Comparison of ENCODE assay signal across 25 cellular contexts in the genomic region with DNA sequence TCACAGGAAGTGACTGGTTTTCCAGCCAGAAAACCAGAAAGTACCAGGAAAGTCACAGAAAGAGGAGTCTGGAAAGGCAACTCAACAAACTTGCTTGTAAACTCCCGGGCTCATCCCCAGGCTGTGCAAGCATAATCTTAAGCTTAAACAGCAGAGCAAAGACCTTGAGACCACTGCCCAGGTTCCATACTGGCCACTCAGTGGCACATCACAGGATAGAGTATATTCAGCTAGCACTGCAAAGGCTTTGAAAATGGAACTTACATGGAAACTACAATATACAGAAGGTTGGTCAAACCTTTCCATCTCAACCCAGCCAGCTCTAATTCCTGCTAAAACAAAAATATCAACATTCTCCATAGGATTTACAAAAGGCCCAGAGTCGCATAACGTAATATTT. TPM values are rescaled to one million over a fixed set of nuclear protein-coding genes. Genes with fewer than 3 reads are reported as not detected.
A peak's percentile ranks its signal among the peaks of the same experiment; 100 is the strongest.
DNase-seq lines count a peak whose midpoint lies in the region; ATAC-seq, FAIRE-seq and TF ChIP-seq lines count a peak whose summit lies in the region.
"Had no signal": no experiment of that assay in that cellular context is flagged by ENCODE, and none has a peak within 500 bp of the region (broad histone marks: within the 10 kb centered on the region; RNA-seq: fewer than 3 reads in every experiment).

No MANE protein-coding gene starts in this region.

- no peak overlapping the region for H3K9ac ChIP-seq in mammary epithelial cell (ENCODE audit: insufficient read depth, low read length)
- H3K9ac ChIP-seq in K562 (ENCODE audit: insufficient read depth in 1 of 2, low read depth in 2 of 2, low read length in 2 of 2): peak overlapping the region; percentile 85 to 90; a peak in 3 of 4 replicates

- TF ChIP-seq CTCF in mammary epithelial cell (conservative IDR thresholded peaks at IDR 0.05 in 1 of 2, IDR thresholded peaks at IDR 0.05 in 1 of 2; ENCODE audit: extremely low read depth in 1 of 2, insufficient read depth in 1 of 2, low read depth in 1 of 2, low read length in 2 of 2): no peak
- TF ChIP-seq CTCF in breast epithelium (IDR thresholded peaks at IDR 0.05): no peak
- TF ChIP-seq CTCF in K562 (IDR thresholded peaks at IDR 0.05 in 2 of 3, conservative IDR thresholded peaks at IDR 0.05 in 1 of 3; ENCODE audit: insufficient read depth in 2 of 3, low read depth in 1 of 3, low read length in 3 of 3): no peak

- BruUV-seq in mammary epithelial cell (replicated peaks; lab: Mats Ljungman, UMichigan) (no TSS peak), K562 (replicated peaks; lab: Mats Ljungman, UMichigan) (no TSS peak)

- POLR2A ChIA-PET in K562 (lab: Yijun Ruan, JAX): interaction anchor here (0.9 to 4.0 kb wide), 11 partner anchors 9 to 167 kb away, joined by 3 to 33 read pairs (median 6); a partner anchor contains a TSS

- H3K27ac ChIP-seq in mammary epithelial cell (ENCODE audit: insufficient read depth, low read depth, low read length) (no peak overlapping the region), breast epithelium (no peak overlapping the region), K562 (ENCODE audit: extremely low read depth, low read depth, low read length) (peak overlapping the region; percentile 62)
- H3K27ac ChIP-seq: 22Rv1, PC-9 had no signal

- no peak for TF ChIP-seq EP300 in K562 (IDR thresholded peaks at IDR 0.05; ENCODE audit: low read length)

- dilution Hi-C loops in mammary epithelial cell (cut with HindIII; ENCODE audit: low sequenced_read_pairs): no loop called here

- H3K4me1 ChIP-seq in mammary epithelial cell (ENCODE audit: insufficient read depth, low read length): peaks cover 22% of the 10 kb centered on the region
- no peaks in the 10 kb centered on the region for H3K4me1 ChIP-seq in breast epithelium
- H3K4me1 ChIP-seq in K562 (replicated peaks in 1 of 2; ENCODE audit: control insufficient read depth in 2 of 2, insufficient read depth in 2 of 2, low read length in 2 of 2): peaks cover 0 to 23% of the 10 kb centered on the region in 2 experiments; a peak in 3 of 5 replicates
- H3K4me1 ChIP-seq: BE2C had no signal

- TF ChIP-seq POLR2A in breast epithelium (IDR thresholded peaks at IDR 0.05) (no peak), K562 (conservative IDR thresholded peaks at IDR 0.05) (no peak)

- peaks cover 27% of the 10 kb centered on the region for H3K79me2 ChIP-seq in mammary epithelial cell (ENCODE audit: insufficient read depth, low read length)
- H3K79me2 ChIP-seq in K562 (ENCODE audit: control insufficient read depth, insufficient read depth, low read length): peaks cover 47% of the 10 kb centered on the region

- CTCF ChIA-PET in mammary epithelial cell (lab: Charles Lee; ENCODE audit: low non-redundant PET) (no interaction called here), K562 (lab: Yijun Ruan, JAX; ENCODE audit: low intra/inter-chr PET ratio) (no interaction called here)

- no peaks in the 10 kb centered on the region for H4K20me1 ChIP-seq in mammary epithelial cell (ENCODE audit: insufficient read depth, low read length)
- H4K20me1 ChIP-seq in K562 (replicated peaks; ENCODE audit: control insufficient read depth, insufficient read depth, low read length): no peaks in the 10 kb centered on the region

- H2AFZ ChIP-seq in mammary epithelial cell (ENCODE audit: low read depth, low read length): peak overlapping the region; percentile 21
- H2AFZ ChIP-seq in K562 (ENCODE audit: low read depth, low read length): peak overlapping the region; percentile 71
- H2AFZ ChIP-seq: PC-9 had no signal

- no peaks in the 10 kb centered on the region for H3K9me3 ChIP-seq in mammary epithelial cell (replicated peaks; ENCODE audit: insufficient read depth, low read length)
- H3K9me3 ChIP-seq in breast epithelium: no peaks in the 10 kb centered on the region
- H3K9me3 ChIP-seq in K562 (replicated peaks; ENCODE audit: control insufficient read depth, insufficient read depth, low read depth, low read length): no peaks in the 10 kb centered on the region
- no peaks in the 10 kb centered on the region for H3K9me3 ChIP-seq in iPS-18c (ENCODE audit: control insufficient read depth, insufficient read depth, low read length)
- H3K9me3 ChIP-seq: BE2C had no signal

- no peaks in the 10 kb centered on the region for H3K27me3 ChIP-seq in mammary epithelial cell (ENCODE audit: insufficient read depth, low read length)
- no peaks in the 10 kb centered on the region for H3K27me3 ChIP-seq in breast epithelium
- H3K27me3 ChIP-seq in K562 (ENCODE audit: control insufficient read depth in 2 of 2, insufficient read depth in 2 of 2, low read length in 2 of 2): no peaks in the 10 kb centered on the region
- H3K27me3 ChIP-seq: BE2C had no signal

- H3K4me2 ChIP-seq in mammary epithelial cell (ENCODE audit: insufficient read depth, low read depth, low read length): no peak overlapping the region
- H3K4me2 ChIP-seq in K562 (ENCODE audit: insufficient read depth, low read length): peak overlapping the region; percentile 81
- H3K4me2 ChIP-seq: PC-9 had no signal

- in situ Hi-C loops in mammary epithelial cell (cut with MboI; ENCODE audit: low sequenced_read_pairs in 2 of 2): no loop called here
- in situ Hi-C loops in K562 (cut with MboI): no loop called here

- intact Hi-C loops in mammary epithelial cell (cut with micrococcal nuclease) (no loop called here), breast epithelium (cut with DNase I; ENCODE audit: low total_unique reads) (no loop called here), K562 (cut with micrococcal nuclease) (loop anchor here (2.0 kb wide), 1 partner anchor 20 kb away; a partner anchor contains a TSS)

- WGBS in mammary epithelial cell (ENCODE audit: low coverage, missing lambda C conversion rate): 57% methylated on average over 3 of the region's 3 CpGs
- WGBS in K562 (ENCODE audit: insufficient coverage, low coverage, missing lambda C conversion rate): 7% methylated on average over 3 of the region's 3 CpGs

- FAIRE-seq in K562 (lab: Jason Lieb, UNC): no peak
- FAIRE-seq: GM18507 had no signal

- H3K4me3 ChIP-seq in mammary epithelial cell (replicated peaks in 1 of 3; ENCODE audit: insufficient read depth in 1 of 3, low read depth in 2 of 3, low read length in 3 of 3) (no peak overlapping the region), breast epithelium (no peak overlapping the region), K562 (peak overlapping the region; percentile 39), iPS-18c (ENCODE audit: insufficient read depth, low read depth, low read length) (peak overlapping the region; percentile 12; the same call in 1 of the 2 replicates)
- H3K4me3 ChIP-seq: PC-9 had no signal

- no peaks in the 10 kb centered on the region for H3K36me3 ChIP-seq in mammary epithelial cell (ENCODE audit: insufficient read depth, low read length)
- no peaks in the 10 kb centered on the region for H3K36me3 ChIP-seq in breast epithelium
- H3K36me3 ChIP-seq in K562 (ENCODE audit: control insufficient read depth, insufficient read depth, low read length): no peaks in the 10 kb centered on the region; the same call in 2 of the 3 replicates

- peak; percentile 85 for ATAC-seq in K562

- no peaks in the 10 kb centered on the region for H3K9me1 ChIP-seq in K562 (ENCODE audit: control insufficient read depth, insufficient read depth, low read length)

- DNase-seq in mammary epithelial cell: peak; percentile 12
- no peak for DNase-seq in breast epithelium (ENCODE audit: low spot score in 2 of 2)
- DNase-seq in K562 (ENCODE audit: extremely low read depth in 1 of 4, low spot score in 3 of 4): peak in 1 of 4 experiments; percentile 48
- no peak for DNase-seq in stimulated activated CD4-positive, alpha-beta T cell treated with anti-CD3 and anti-CD28 coated beads, Interleukin-4, amount 100 ng/mL, for 4 hours
- no peak for DNase-seq in stimulated activated naive CD4-positive, alpha-beta T cell treated with Interleukin-2 at 50 U/mL for 16 hours (lab: John Stamatoyannopoulos, UW)
- no peak for DNase-seq in cerebellar cortex (ENCODE audit: low spot score)
- DNase-seq: ACHN; BE2C; DMS153; DND-41; Karpas-422; MV-4-11; NCI-H1105 treated with DMSO at 0.1 percent for 48 hours; NCI-H146; NCI-H2029; NCI-H446 treated with DMSO at 0.1 percent for 48 hours; NCI-H526; NCI-H82; NK-92 treated with Interleukin-12 subunit alpha and Interleukin-12 subunit beta, amount 100 ng/mL, for 24 hours; PC-9; RPMI8226; SHP77 had no signal

- TF ChIP-seq RAD21 in K562 (CRISPR knock-in tag; conservative IDR thresholded peaks at IDR 0.05 in 1 of 2, IDR thresholded peaks at IDR 0.05 in 1 of 2): no peak

TF ChIP-seq in K562, 482 proteins besides CTCF, POLR2A, EP300 and RAD21 (continues in another document):
- TF ChIP-seq FOXP1 (CRISPR knock-in tag; IDR thresholded peaks at IDR 0.05) (no peak), ZNF232 (CRISPR knock-in tag; IDR thresholded peaks at IDR 0.05) (no peak)
- TF ChIP-seq, protein P1, sequence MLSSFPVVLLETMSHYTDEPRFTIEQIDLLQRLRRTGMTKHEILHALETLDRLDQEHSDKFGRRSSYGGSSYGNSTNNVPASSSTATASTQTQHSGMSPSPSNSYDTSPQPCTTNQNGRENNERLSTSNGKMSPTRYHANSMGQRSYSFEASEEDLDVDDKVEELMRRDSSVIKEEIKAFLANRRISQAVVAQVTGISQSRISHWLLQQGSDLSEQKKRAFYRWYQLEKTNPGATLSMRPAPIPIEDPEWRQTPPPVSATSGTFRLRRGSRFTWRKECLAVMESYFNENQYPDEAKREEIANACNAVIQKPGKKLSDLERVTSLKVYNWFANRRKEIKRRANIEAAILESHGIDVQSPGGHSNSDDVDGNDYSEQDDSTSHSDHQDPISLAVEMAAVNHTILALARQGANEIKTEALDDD (IDR thresholded peaks at IDR 0.05): no peak

RNA-seq across cellular contexts. Expression of a gene that starts 20.1 kb away (rescaled TPM):
- total RNA-seq in mammary epithelial cell (10 to 100 TPM; 18.2 to 20.7 TPM), breast epithelium (10 to 100 TPM; 28.5 to 73.9 (median 36.4) TPM), K562 (2014; rRNA removed) (19.1 and 21.4 TPM in 2 replicates), K562 (2014; rRNA removed; fragmentation: Illumina TruSeq; extraction: Trizol) (47.7 and 51.7 TPM in 2 replicates), K562 (2015; rRNA removed; fragmentation: Illumina TruSeq; extraction: Trizol) (46.6 and 52.6 TPM in 2 replicates), K562 (2021) (27.2 and 30.7 TPM in 2 replicates)
- polyA plus RNA-seq in mammary epithelial cell (3.3 TPM), K562 (2011; rRNA removed) (29.1 and 57.7 TPM in 2 replicates), K562 (2014; fragmentation: Illumina TruSeq; extraction: Trizol) (36.6 and 43.6 TPM in 2 replicates), K562 (2014; fragmentation: Nextera tagmentation; extraction: Ambion mirVana) (10 to 100 TPM in 1 of 2 experiments, 1 to 10 TPM in 1; 9.3 to 16.2 TPM), K562 (2014; rRNA removed) (25.2 and 26.8 TPM in 2 replicates)
- polyA minus RNA-seq in mammary epithelial cell: 24.1 TPM
- total RNA-seq in K562 (2011; cell fraction: chromatin; rRNA removed; ENCODE audit: low replicate concordance): 77.2 and 279 TPM in 2 replicates
- total RNA-seq in K562 (2011; cell fraction: nucleolus; rRNA removed): 32.7 and 55.5 TPM in 2 replicates
- 96.4 and 108 TPM in 2 replicates for total RNA-seq in K562 (2011; cell fraction: nucleoplasm; rRNA removed)
- 10.3 and 11.5 TPM in 2 replicates for polyA plus RNA-seq in K562 (2011; cell fraction: cytosol; rRNA removed)
- polyA plus RNA-seq in K562 (2011; cell fraction: nucleus; rRNA removed): 89.0 and 105 TPM in 2 replicates
- polyA plus RNA-seq in K562 (2012): 33.2 and 71.4 TPM in 2 replicates
- 39.8 and 45.9 TPM in 2 replicates for polyA minus RNA-seq in K562 (2011; rRNA and poly(A)+ RNA removed)
- polyA minus RNA-seq in K562 (2011; cell fraction: cytosol; rRNA and poly(A)+ RNA removed): 8.6 and 15.8 TPM in 2 replicates
- polyA minus RNA-seq in K562 (2011; cell fraction: nucleus; rRNA and poly(A)+ RNA removed): 45.1 and 48.7 TPM in 2 replicates

Comparison
In these comparisons a context has a peak if more than half of its experiments do, and no peak if none do; other contexts are left out.
1. H3K4me3 ChIP-seq: peak in K562 (single experiment) and iPS-18c (single experiment); none in mammary epithelial cell (0 of 3) and breast epithelium (0 of 3).